ENCODE assay signal across 22 cellular contexts in genomic region chr7:19674266-19674960, GRCh38. TPM values are rescaled to one million over a fixed set of nuclear protein-coding genes. Genes with fewer than 3 reads are reported as not detected.
A peak's percentile ranks its signal among the peaks of the same experiment; 100 is the strongest.
DNase-seq lines count a peak whose midpoint lies in the region; ATAC-seq and TF ChIP-seq lines count a peak whose summit lies in the region.
"Had no signal": no experiment of that assay in that cellular context is flagged by ENCODE, and none has a peak within 500 bp of the region (broad histone marks: within the 10 kb centered on the region; RNA-seq: fewer than 3 reads in every experiment).

No MANE protein-coding gene starts in this region.

- no peaks in the 10 kb centered on the region for H3K9me3 Mint-ChIP-seq in effector memory CD8-positive, alpha-beta T cell
- H3K9me3 Mint-ChIP-seq: activated CD4-positive, alpha-beta memory T cell treated with anti-CD3 and anti-CD28 coated beads for 36 hours; activated T-cell treated with anti-CD3 and anti-CD28 coated beads, Interleukin-2, amount 50 U/mL, for 24 hours; natural killer cell had no signal

- H3K27me3 Mint-ChIP-seq in effector memory CD8-positive, alpha-beta T cell = no peaks in the 10 kb centered on the region
- H3K27me3 Mint-ChIP-seq: activated CD4-positive, alpha-beta memory T cell treated with anti-CD3 and anti-CD28 coated beads for 36 hours; activated T-cell treated with anti-CD3 and anti-CD28 coated beads, Interleukin-2, amount 50 U/mL, for 24 hours had no signal

- no TSS peak for BruUV-seq in PC-9 (replicated peaks; lab: Mats Ljungman, UMichigan)

- H3K27ac ChIP-seq in PC-9 = no peak overlapping the region
- H3K27ac ChIP-seq: dorsolateral prefrontal cortex, esophagus muscularis mucosa, RWPE1, skin epidermis, uterus had no signal

- no peaks in the 10 kb centered on the region for H4K20me1 ChIP-seq in PC-9 (ENCODE audit: insufficient read depth)

- no peaks in the 10 kb centered on the region for H3F3A ChIP-seq in PC-9 (ENCODE audit: insufficient read depth, low read depth)

- no peak overlapping the region for H3K4me2 ChIP-seq in PC-9

- H3K36me3 ChIP-seq in PC-9 (ENCODE audit: low read depth) = no peaks in the 10 kb centered on the region
- H3K36me3 ChIP-seq: esophagus muscularis mucosa, uterus had no signal

- H3K4me3 ChIP-seq in PC-9 = no peak overlapping the region
- no peak overlapping the region for H3K4me3 ChIP-seq in choroid plexus epithelial cell (ENCODE audit: low read depth, low read length)
- H3K4me3 ChIP-seq: dorsolateral prefrontal cortex, esophagus muscularis mucosa, lung, skin epidermis, uterus had no signal

- H2AFZ ChIP-seq in PC-9 = peak overlapping the region; percentile 9; the same call in 1 of the 2 replicates

- H3K27ac Mint-ChIP-seq in effector memory CD8-positive, alpha-beta T cell = no peak overlapping the region
- H3K27ac Mint-ChIP-seq: activated CD4-positive, alpha-beta memory T cell treated with anti-CD3 and anti-CD28 coated beads for 36 hours; activated T-cell treated with anti-CD3 and anti-CD28 coated beads, Interleukin-2, amount 50 U/mL, for 24 hours; natural killer cell had no signal

- DNase-seq in EL (peak; percentile 19), PC-9 (no peak), choroid plexus epithelial cell (ENCODE audit: low read depth) (peak; percentile 72), myocyte (ENCODE audit: low read depth) (peak; percentile 68), D341Med (ENCODE audit: low spot score) (no peak)
- DNase-seq in effector CD8-positive, alpha-beta T cell (lab: John Stamatoyannopoulos, UW) = no peak
- no peak for DNase-seq in effector memory CD8-positive, alpha-beta T cell
- DNase-seq: activated CD4-positive, alpha-beta memory T cell treated with anti-CD3 and anti-CD28 coated beads for 36 hours; activated naive CD4-positive, alpha-beta T cell treated with anti-CD3 and anti-CD28 coated beads, Interleukin-2, amount 50 U/mL, for 16 hours; activated T-cell treated with anti-CD3 and anti-CD28 coated beads, Interleukin-2, amount 50 U/mL, for 24 hours; Caco-2; dorsolateral prefrontal cortex; islet precursor cell; natural killer cell; stimulated activated CD4-positive, alpha-beta T cell treated with anti-CD3 and anti-CD28 coated beads, Interleukin-4, amount 100 ng/mL, for 24 hours; substantia nigra; uterus had no signal

- H3K4me3 Mint-ChIP-seq in effector memory CD8-positive, alpha-beta T cell = no peak overlapping the region
- H3K4me3 Mint-ChIP-seq: activated CD4-positive, alpha-beta memory T cell treated with anti-CD3 and anti-CD28 coated beads for 36 hours; activated T-cell treated with anti-CD3 and anti-CD28 coated beads, Interleukin-2, amount 50 U/mL, for 24 hours; natural killer cell had no signal

- H3K79me2 ChIP-seq in PC-9 (ENCODE audit: low read depth) = no peaks in the 10 kb centered on the region

- no peaks in the 10 kb centered on the region for H3K36me3 Mint-ChIP-seq in effector memory CD8-positive, alpha-beta T cell (ENCODE audit: insufficient read depth)
- H3K36me3 Mint-ChIP-seq: activated CD4-positive, alpha-beta memory T cell treated with anti-CD3 and anti-CD28 coated beads for 36 hours; natural killer cell had no signal

- H3K9me3 ChIP-seq in PC-9 (ENCODE audit: insufficient read depth, low read depth) = no peaks in the 10 kb centered on the region
- H3K9me3 ChIP-seq: Caco-2, esophagus muscularis mucosa, uterus had no signal

- peaks cover 0 to 3% of the 10 kb centered on the region in 2 donors for H3K4me1 Mint-ChIP-seq in effector memory CD8-positive, alpha-beta T cell (ENCODE audit: low read depth in 2 of 2)
- H3K4me1 Mint-ChIP-seq: natural killer cell had no signal

- no peak for TF ChIP-seq CTCF in PC-9 (conservative IDR thresholded peaks at IDR 0.05)
- no peak for TF ChIP-seq CTCF in choroid plexus epithelial cell (conservative IDR thresholded peaks at IDR 0.05; ENCODE audit: low read depth, low read length)

- intact Hi-C loops in PC-9 (cut with micrococcal nuclease; ENCODE audit: unreplicated experiment) = no loop called here

- H3K9me2 ChIP-seq in PC-9 (ENCODE audit: insufficient read depth) = 0 out of 2 replicates have a peak, but pooled peaks cover 6% of the 10 kb centered on the region

- POLR2A ChIA-PET in PC-9 (lab: Charles Lee; ENCODE audit: unreplicated experiment) = no interaction called here

- H3K27me3 ChIP-seq in PC-9 (ENCODE audit: insufficient read depth, low read depth) = no peaks in the 10 kb centered on the region
- H3K27me3 ChIP-seq: esophagus muscularis mucosa, uterus had no signal

- ATAC-seq in effector memory CD8-positive, alpha-beta T cell (replicated peaks) = no peak
- ATAC-seq in GM21360 (IDR thresholded peaks at IDR 0.05; ENCODE audit: unreplicated experiment) = no peak
- ATAC-seq: natural killer cell had no signal

- CTCF ChIA-PET in PC-9 (lab: Charles Lee) = no interaction called here

- H3K4me1 ChIP-seq in PC-9 (replicated peaks; ENCODE audit: insufficient read depth) = no peaks in the 10 kb centered on the region
- H3K4me1 ChIP-seq: Caco-2, esophagus muscularis mucosa, uterus had no signal

RNA-seq across cellular contexts. Expression of gene POLR1F, which starts 34.4 kb away (rescaled TPM):
- total RNA-seq in PC-9 (2021) (14.5 and 14.8 TPM in 2 replicates), myocyte (21.2 and 28.4 TPM in 2 replicates)
- polyA plus RNA-seq in myocyte (2012) = 4.7 TPM

Comparison
In these comparisons a context has a peak if more than half of its experiments do, and no peak if none do; other contexts are left out.
1. DNase-seq: peak in EL (single experiment), choroid plexus epithelial cell (single experiment) and myocyte (single experiment); none in PC-9 (0 of 2), effector CD8-positive, alpha-beta T cell (single experiment), D341Med (single experiment) and effector memory CD8-positive, alpha-beta T cell (0 of 3).